ENCODE assay signal across 28 cellular contexts in the genomic region with DNA sequence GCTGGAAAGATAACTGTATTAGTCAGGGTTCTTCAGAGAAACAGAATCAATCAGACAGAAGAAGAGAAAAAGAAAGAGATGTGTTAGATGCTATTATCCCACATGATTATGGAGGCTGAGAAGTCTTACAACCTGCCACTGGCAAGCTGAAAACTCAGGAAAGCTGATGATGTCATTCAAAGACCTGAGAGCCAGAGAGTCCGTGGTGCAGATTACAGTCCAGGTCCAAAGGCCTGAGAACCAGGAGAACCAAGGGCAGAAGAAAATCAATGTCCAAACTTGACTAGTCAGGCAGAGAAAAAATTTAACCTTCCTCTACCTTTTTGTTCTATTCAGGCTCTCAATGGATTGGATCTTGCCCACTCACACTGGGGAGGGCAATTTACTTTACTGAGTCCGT.
"Had no signal": no experiment of that assay in that cellular context is flagged by ENCODE, and none has a peak within 500 bp of the region (broad histone marks: within the 10 kb centered on the region; RNA-seq: fewer than 3 reads in every experiment).

No MANE protein-coding gene starts in this region.

- H3K4me3 Mint-ChIP-seq: activated CD4-positive, alpha-beta T cell treated with anti-CD3 and anti-CD28 coated beads for 36 hours; activated CD8-positive, alpha-beta T cell treated with anti-CD3 and anti-CD28 coated beads for 36 hours; activated naive CD4-positive, alpha-beta T cell treated with anti-CD3 and anti-CD28 coated beads for 36 hours; activated naive CD4-positive, alpha-beta T cell treated with anti-CD3 and anti-CD28 coated beads, Interleukin-2, amount 50 U/mL, for 24 hours; activated T-cell treated with anti-CD3 and anti-CD28 coated beads, Interleukin-2, amount 50 U/mL, for 4 hours; endodermal cell; T-helper 17 cell; T-helper 2 cell treated with Interferon-gamma antibody and Interleukin-4, amounts not matched to agents 5 μg/mL and 100 μg/mL, for 36 hours had no signal

- ATAC-seq: activated CD4-positive, alpha-beta T cell treated with anti-CD3 and anti-CD28 coated beads for 36 hours; activated CD8-positive, alpha-beta T cell treated with anti-CD3 and anti-CD28 coated beads for 36 hours; activated T-cell treated with anti-CD3 and anti-CD28 coated beads, Interleukin-2, amount 50 U/mL, for 4 hours; body of pancreas; esophagus mucosa; T-helper 17 cell had no signal

- DNase-seq: activated CD4-positive, alpha-beta T cell treated with anti-CD3 and anti-CD28 coated beads for 36 hours; activated CD4-positive, alpha-beta T cell treated with anti-CD3 and anti-CD28 coated beads, Interleukin-2, amount 50 U/mL, for 1 hour; activated CD4-positive, alpha-beta T cell treated with anti-CD3 and anti-CD28 coated beads, Interleukin-2, amount 50 U/mL, for 48 hours; activated CD4-positive, CD25-positive, alpha-beta regulatory T cell; activated CD4-positive, CD25-positive, alpha-beta regulatory T cell treated with anti-CD3 and anti-CD28 coated beads, Interleukin-2, amount 50 U/mL, for 72 hours; activated CD8-positive, alpha-beta memory T cell treated with anti-CD3 and anti-CD28 coated beads for 24 hours; activated CD8-positive, alpha-beta T cell treated with anti-CD3 and anti-CD28 coated beads for 36 hours; activated effector memory CD4-positive, alpha-beta T cell treated with anti-CD3 and anti-CD28 coated beads, Interleukin-2, amount 50 U/mL, for 16 hours; activated naive CD4-positive, alpha-beta T cell treated with anti-CD3 and anti-CD28 coated beads for 36 hours; activated T-cell treated with anti-CD3 and anti-CD28 coated beads, Interleukin-2, amount 50 U/mL, for 4 hours; adrenal gland; amygdala; aorta; body of pancreas; caudate nucleus; cerebellar nuclear complex; colonic mucosa; dorsolateral prefrontal cortex; effector memory CD4-positive, alpha-beta T cell; endodermal cell; head of caudate nucleus; T-helper 1 cell; T-helper 17 cell; T1000 had no signal

- H3K27me3 Mint-ChIP-seq: activated CD4-positive, alpha-beta T cell treated with anti-CD3 and anti-CD28 coated beads for 36 hours; activated CD8-positive, alpha-beta T cell treated with anti-CD3 and anti-CD28 coated beads for 36 hours; activated naive CD4-positive, alpha-beta T cell treated with anti-CD3 and anti-CD28 coated beads, Interleukin-2, amount 50 U/mL, for 24 hours; T-helper 17 cell had no signal

- H3K36me3 ChIP-seq: adrenal gland, colonic mucosa had no signal

- H3K4me1 ChIP-seq: adrenal gland, body of pancreas, colonic mucosa had no signal

- H3K9me3 ChIP-seq: adrenal gland, body of pancreas, colonic mucosa had no signal

- H3K9me3 Mint-ChIP-seq: activated CD8-positive, alpha-beta T cell treated with anti-CD3 and anti-CD28 coated beads for 36 hours; activated naive CD4-positive, alpha-beta T cell treated with anti-CD3 and anti-CD28 coated beads for 36 hours; activated naive CD4-positive, alpha-beta T cell treated with anti-CD3 and anti-CD28 coated beads, Interleukin-2, amount 50 U/mL, for 24 hours; activated T-cell treated with anti-CD3 and anti-CD28 coated beads, Interleukin-2, amount 50 U/mL, for 4 hours; activated T-helper 2 cell treated with anti-CD3 and anti-CD28 coated beads, Interferon-gamma antibody, Interleukin-2, Interleukin-4, amounts not matched to agents 10 μg/mL and 5 μg/mL and 100 μg/mL, durations not matched to agents 14 hours and 24 hours and 36 hours; endodermal cell; T-helper 2 cell treated with Interferon-gamma antibody and Interleukin-4, amounts not matched to agents 5 μg/mL and 100 μg/mL, for 36 hours had no signal

- H3K36me3 Mint-ChIP-seq: activated naive CD4-positive, alpha-beta T cell treated with anti-CD3 and anti-CD28 coated beads, Interleukin-2, amount 50 U/mL, for 24 hours had no signal

- H3K27ac ChIP-seq: adrenal gland, body of pancreas, colonic mucosa, dorsolateral prefrontal cortex had no signal

- H3K27me3 ChIP-seq: adrenal gland, body of pancreas, colonic mucosa, dorsolateral prefrontal cortex had no signal

- H3K4me3 ChIP-seq: adrenal gland, body of pancreas, colonic mucosa, dorsolateral prefrontal cortex had no signal

- H3K27ac Mint-ChIP-seq: activated CD4-positive, alpha-beta T cell treated with anti-CD3 and anti-CD28 coated beads for 36 hours; activated CD8-positive, alpha-beta T cell treated with anti-CD3 and anti-CD28 coated beads for 36 hours; activated naive CD4-positive, alpha-beta T cell treated with anti-CD3 and anti-CD28 coated beads, Interleukin-2, amount 50 U/mL, for 24 hours; activated T-helper 2 cell treated with anti-CD3 and anti-CD28 coated beads, Interferon-gamma antibody, Interleukin-2, Interleukin-4, amounts not matched to agents 10 μg/mL and 5 μg/mL and 100 μg/mL, durations not matched to agents 14 hours and 24 hours and 36 hours; endodermal cell; T-helper 2 cell treated with Interferon-gamma antibody and Interleukin-4, amounts not matched to agents 5 μg/mL and 100 μg/mL, for 36 hours had no signal
